19 cellular contexts compared by ENCODE assay signal in genomic region chr2:3285901-3286645, GRCh38.
DNase-seq lines count a peak whose midpoint lies in the region; ATAC-seq, FAIRE-seq and TF ChIP-seq lines count a peak whose summit lies in the region.
"Had no signal": no experiment of that assay in that cellular context is flagged by ENCODE, and none has a peak within 500 bp of the region (broad histone marks: within the 10 kb centered on the region; RNA-seq: fewer than 3 reads in every experiment).

No MANE protein-coding gene starts in this region.

- H3K36me3 ChIP-seq in H7 (replicated peaks; ENCODE audit: control insufficient read depth, insufficient read depth, low read length), result no peaks in the 10 kb centered on the region
- H3K36me3 ChIP-seq: SJSA1 had no signal

- peak overlapping the region; percentile 59 for H3K27ac ChIP-seq in VCaP
- H3K27ac ChIP-seq in coronary artery, result no peak overlapping the region
- H3K27ac ChIP-seq: SJSA1 had no signal

- peak; percentile 43 for TF ChIP-seq CTCF in VCaP (conservative IDR thresholded peaks at IDR 0.05)
- TF ChIP-seq CTCF in nephron progenitor cell (IDR thresholded peaks at IDR 0.05), result no peak
- TF ChIP-seq CTCF in coronary artery (IDR thresholded peaks at IDR 0.05), result no peak

- no peak for FAIRE-seq in GM12892 (lab: Jason Lieb, UNC)
- FAIRE-seq: GM19239 had no signal

- no peaks in the 10 kb centered on the region for H3K27me3 ChIP-seq in H7 (ENCODE audit: control insufficient read depth, insufficient read depth, low read length)
- H3K27me3 ChIP-seq: SJSA1 had no signal

- no peaks in the 10 kb centered on the region for H3K27me3 Mint-ChIP-seq in nephron progenitor cell (ENCODE audit: low read depth, poor library complexity)
- H3K27me3 Mint-ChIP-seq: CD4-positive, alpha-beta T cell had no signal

- H3K9me3 Mint-ChIP-seq in nephron progenitor cell, result peaks cover 10% of the 10 kb centered on the region
- H3K9me3 Mint-ChIP-seq: CD4-positive, alpha-beta T cell; neural crest cell had no signal

- H3K27ac Mint-ChIP-seq in nephron progenitor cell, result peak overlapping the region; percentile 32
- H3K27ac Mint-ChIP-seq: CD4-positive, alpha-beta T cell had no signal

- peaks cover 23% of the 10 kb centered on the region for H3K36me3 Mint-ChIP-seq in nephron progenitor cell (ENCODE audit: low read depth)

- ATAC-seq in GM19328 (IDR thresholded peaks at IDR 0.05; ENCODE audit: unreplicated experiment), result no peak

- TF ChIP-seq POLR2A in GM12892 (IDR thresholded peaks at IDR 0.05; ENCODE audit: low read depth, low read length), result no peak

- no peak overlapping the region for H3K4me3 Mint-ChIP-seq in nephron progenitor cell
- H3K4me3 Mint-ChIP-seq: CD4-positive, alpha-beta T cell; neural crest cell had no signal

- H3K4me3 ChIP-seq in H7 (ENCODE audit: insufficient read depth, low read depth, low read length) (no peak overlapping the region), coronary artery (no peak overlapping the region)
- H3K4me3 ChIP-seq: SJSA1 had no signal

- DNase-seq in NCI-H1417 (lab: John Stamatoyannopoulos, UW), result peak in 2 of 3 experiments; percentile 45 to 71
- DNase-seq in NCI-H1417 treated with DMSO at 0.1 percent for 48 hours (lab: John Stamatoyannopoulos, UW), result no peak
- peak; percentile 65 for DNase-seq in H7
- DNase-seq in nephron progenitor cell, result no peak
- DNase-seq in GM12892 (ENCODE audit: insufficient read length), result no peak
- DNase-seq in coronary artery (ENCODE audit: low spot score), result no peak
- DNase-seq: ACHN; activated CD4-positive, alpha-beta T cell treated with anti-CD3 and anti-CD28 coated beads for 4 hours; activated naive CD4-positive, alpha-beta T cell; CD4-positive, alpha-beta T cell; midbrain; stimulated activated CD4-positive, alpha-beta T cell treated with anti-CD3 and anti-CD28 coated beads, Interleukin-15, amount 100 ng/mL, for 24 hours; stimulated activated naive CD8-positive, alpha-beta T cell treated with anti-CD3 and anti-CD28 coated beads, Interleukin-15, Interleukin-2, amounts not matched to agents 100 U/mL and 50 U/mL, for 24 hours; T-helper 9 cell had no signal

- H3K4me1 Mint-ChIP-seq in nephron progenitor cell, result peaks cover 62% of the 10 kb centered on the region

Comparison
In these comparisons a context has a peak if more than half of its experiments do, and no peak if none do; other contexts are left out.
1. DNase-seq: peak in NCI-H1417 (2 of 3) and H7 (single experiment); none in NCI-H1417 treated with DMSO at 0.1 percent for 48 hours (single experiment), nephron progenitor cell (single experiment), GM12892 (single experiment) and coronary artery (single experiment).